Comparison of ENCODE assay signal across 19 cellular contexts in the genomic region with DNA sequence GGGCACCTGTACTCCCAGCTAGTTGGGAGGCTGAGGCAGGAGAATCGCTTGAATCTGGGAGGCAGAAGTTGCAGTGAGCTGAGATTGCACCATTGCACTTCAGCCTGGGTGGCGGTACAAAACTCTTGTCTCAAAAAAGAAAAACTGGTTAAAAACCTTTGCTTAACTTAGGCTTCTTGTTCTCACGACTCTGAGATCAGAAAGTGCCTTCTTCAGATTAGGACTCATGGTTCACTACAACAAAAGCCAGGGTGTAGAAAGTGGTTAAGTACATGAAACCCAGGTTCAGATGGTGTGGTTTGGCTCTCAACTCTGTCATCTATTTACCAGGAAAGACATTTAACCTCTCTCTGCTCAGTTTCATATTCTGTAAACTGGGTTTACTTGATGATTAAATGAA.
DNase-seq lines count a peak whose midpoint lies in the region; ATAC-seq and TF ChIP-seq lines count a peak whose summit lies in the region.
"Had no signal": no experiment of that assay in that cellular context is flagged by ENCODE, and none has a peak within 500 bp of the region (broad histone marks: within the 10 kb centered on the region; RNA-seq: fewer than 3 reads in every experiment).

No MANE protein-coding gene starts in this region.

- no peak overlapping the region for H3K4me2 ChIP-seq in hepatocyte

- H3K36me3 ChIP-seq in MG63 (no peaks in the 10 kb centered on the region), hepatocyte (replicated peaks; ENCODE audit: insufficient read depth, low read depth) (no peaks in the 10 kb centered on the region), ascending aorta (no peaks in the 10 kb centered on the region)
- H3K36me3 ChIP-seq: Peyer's patch, uterus had no signal

- H3K4me1 ChIP-seq in hepatocyte (ENCODE audit: insufficient read depth) = no peaks in the 10 kb centered on the region
- no peaks in the 10 kb centered on the region for H3K4me1 ChIP-seq in ascending aorta
- H3K4me1 ChIP-seq: Peyer's patch, uterus had no signal

- TF ChIP-seq CTCF in hepatocyte (IDR thresholded peaks at IDR 0.05; ENCODE audit: poor library complexity) (no peak), ascending aorta (IDR thresholded peaks at IDR 0.05) (no peak)

- H3K9me2 ChIP-seq in hepatocyte (replicated peaks; ENCODE audit: insufficient read depth) = no peaks in the 10 kb centered on the region

- no peaks in the 10 kb centered on the region for H3K79me2 ChIP-seq in hepatocyte

- H3K27ac ChIP-seq in hepatocyte (no peak overlapping the region), ascending aorta (no peak overlapping the region)
- H3K27ac ChIP-seq: Peyer's patch, uterus had no signal

- no peak overlapping the region for H2AFZ ChIP-seq in hepatocyte

- intact Hi-C loops in ascending aorta (cut with DNase I) = no loop called here

- 95% methylated on average over 3 of the region's 3 CpGs for WGBS in hepatocyte (ENCODE audit: low lambda C conversion rate, missing lambda C conversion rate)

- H3K4me3 ChIP-seq in MG63 (no peak overlapping the region), hepatocyte (no peak overlapping the region), ascending aorta (no peak overlapping the region)
- H3K4me3 ChIP-seq: Peyer's patch, uterus had no signal

- H4K20me1 ChIP-seq in hepatocyte (ENCODE audit: insufficient read depth, poor library complexity, severe bottlenecking) = no peaks in the 10 kb centered on the region

- ATAC-seq in GM18499 (IDR thresholded peaks at IDR 0.05; ENCODE audit: insufficient read depth, unreplicated experiment) (peak; percentile 60), GM19397 (IDR thresholded peaks at IDR 0.05; ENCODE audit: unreplicated experiment) (peak; percentile 58), HG02623 (IDR thresholded peaks at IDR 0.05; ENCODE audit: unreplicated experiment) (peak; percentile 61), HG03442 (IDR thresholded peaks at IDR 0.05; ENCODE audit: unreplicated experiment) (peak; percentile 95)
- ATAC-seq: SK-N-SH treated with all-trans-retinoic acid at 6 μM for 48 hours had no signal

- H3K9me3 ChIP-seq in MG63 = no peaks in the 10 kb centered on the region
- no peaks in the 10 kb centered on the region for H3K9me3 ChIP-seq in hepatocyte (ENCODE audit: low read depth)
- no peaks in the 10 kb centered on the region for H3K9me3 ChIP-seq in ascending aorta
- H3K9me3 ChIP-seq: Peyer's patch, uterus had no signal

- DNase-seq in NCI-H1105 treated with DMSO at 0.1 percent for 48 hours (lab: John Stamatoyannopoulos, UW) (no peak), MG63 (no peak), hepatocyte (ENCODE audit: low spot score) (no peak), ascending aorta (ENCODE audit: low spot score in 2 of 2) (no peak)
- DNase-seq: activated CD4-positive, alpha-beta T cell treated with anti-CD3 and anti-CD28 coated beads for 1 hour; amygdala; effector CD8-positive, alpha-beta T cell; islet precursor cell; NCI-H1105; NCI-H82; Peyer's patch; stimulated activated CD4-positive, alpha-beta T cell treated with anti-CD3 and anti-CD28 coated beads, Interleukin-4, amount 100 ng/mL, for 24 hours; substantia nigra; uterus had no signal

- H3K27me3 ChIP-seq in MG63 = no peaks in the 10 kb centered on the region
- H3K27me3 ChIP-seq in hepatocyte = no peaks in the 10 kb centered on the region
- no peaks in the 10 kb centered on the region for H3K27me3 ChIP-seq in ascending aorta
- H3K27me3 ChIP-seq: Peyer's patch, uterus had no signal
